17 cellular contexts compared by ENCODE assay signal in the genomic region with DNA sequence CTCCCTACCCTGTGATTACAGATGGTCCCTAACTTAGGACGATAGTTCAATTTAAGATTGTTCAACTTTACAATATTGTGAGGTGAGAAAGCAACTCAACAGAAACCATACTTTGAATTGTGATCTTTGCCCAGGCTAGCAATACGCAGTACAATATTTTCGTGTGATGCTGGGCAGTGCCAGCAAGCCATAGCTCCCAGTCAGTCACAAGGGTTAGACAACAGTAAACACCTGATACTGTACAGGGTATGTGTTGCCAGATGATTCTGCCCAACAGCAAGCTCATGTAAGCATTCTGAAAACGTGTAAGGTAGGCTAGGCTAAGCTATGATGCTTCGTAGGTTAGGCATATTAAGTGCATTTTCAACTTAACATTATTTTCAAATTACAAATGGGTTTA. TPM values are rescaled to one million over a fixed set of nuclear protein-coding genes. Genes with fewer than 3 reads are reported as not detected.
A peak's percentile ranks its signal among the peaks of the same experiment; 100 is the strongest.
DNase-seq lines count a peak whose midpoint lies in the region; ATAC-seq, FAIRE-seq and TF ChIP-seq lines count a peak whose summit lies in the region.
"Had no signal": no experiment of that assay in that cellular context is flagged by ENCODE, and none has a peak within 500 bp of the region (broad histone marks: within the 10 kb centered on the region; RNA-seq: fewer than 3 reads in every experiment).

No MANE protein-coding gene starts in this region.

- no peak overlapping the region for H3K9ac ChIP-seq in HepG2 (ENCODE audit: insufficient read depth, low read depth, low read length)

- no peak overlapping the region for H2AFZ ChIP-seq in HepG2 (ENCODE audit: low read length)

- TF ChIP-seq RAD21 in HepG2 (CRISPR knock-in tag; IDR thresholded peaks at IDR 0.05) = no peak

- H3K27ac ChIP-seq in Panc1 (ENCODE audit: low read length) (no peak overlapping the region), epithelial cell of prostate (peak overlapping the region; percentile 21), HepG2 (ENCODE audit: extremely low read length, insufficient read depth, low read length) (no peak overlapping the region), small intestine (ENCODE audit: low read depth in 1 of 2, low read length in 1 of 2) (no peak overlapping the region), thyroid gland (no peak overlapping the region)

- H4K20me1 ChIP-seq in HepG2 (ENCODE audit: insufficient read depth, low read length) = peaks cover 91% of the 10 kb centered on the region

- BruUV-seq in Panc1 (replicated peaks; lab: Mats Ljungman, UMichigan) (TSS peak; percentile 10), HepG2 (replicated peaks; lab: Mats Ljungman, UMichigan) (no TSS peak)

- TF ChIP-seq CTCF in Panc1 (IDR thresholded peaks at IDR 0.05) (no peak), HepG2 (CRISPR knock-in tag; IDR thresholded peaks at IDR 0.05) (no peak), thyroid gland (IDR thresholded peaks at IDR 0.05) (no peak)

- H3K4me1 ChIP-seq in Panc1 (ENCODE audit: control insufficient read depth, insufficient read depth, low read length) (peaks cover 21% of the 10 kb centered on the region), HepG2 (ENCODE audit: insufficient read depth, low read length) (peaks cover 62% of the 10 kb centered on the region), small intestine (ENCODE audit: control insufficient read depth in 2 of 2, insufficient read depth in 1 of 2, low read depth in 1 of 2, low read length in 1 of 2) (peaks cover 5 to 8% of the 10 kb centered on the region in 2 donors), thyroid gland (peaks cover 23 to 67% of the 10 kb centered on the region in 2 donors)

- H3K36me3 ChIP-seq in Panc1 (ENCODE audit: control insufficient read depth, insufficient read depth, low read length) (no peaks in the 10 kb centered on the region), HepG2 (replicated peaks in 1 of 2; ENCODE audit: control insufficient read depth in 1 of 2, insufficient read depth in 2 of 2, low read length in 2 of 2) (peaks cover 0 to 10% of the 10 kb centered on the region in 2 experiments; a peak in 1 of 5 replicates), small intestine (ENCODE audit: control insufficient read depth in 2 of 2, insufficient read depth in 2 of 2, low read length in 2 of 2) (peaks cover 0 to 3% of the 10 kb centered on the region in 2 donors), thyroid gland (no peaks in the 10 kb centered on the region)

- 95% methylated on average over 5 of the region's 5 CpGs for WGBS in HepG2 (ENCODE audit: low lambda C conversion rate)
- 21 to 63% (median 44%) methylated on average over 5 of the region's 5 CpGs for WGBS in small intestine, 3 donors
- 86 to 88% methylated on average over 5 of the region's 5 CpGs for WGBS in thyroid gland, 2 donors

- H3K9me3 ChIP-seq in Panc1 (ENCODE audit: control insufficient read depth, insufficient read depth, low read depth, low read length) (no peaks in the 10 kb centered on the region), HepG2 (ENCODE audit: low read length) (no peaks in the 10 kb centered on the region), small intestine (ENCODE audit: control insufficient read depth, low read depth) (no peaks in the 10 kb centered on the region), thyroid gland (no peaks in the 10 kb centered on the region)

- peaks cover 95% of the 10 kb centered on the region for H3K79me2 ChIP-seq in HepG2 (ENCODE audit: insufficient read depth, low read length)

- DNase-seq in Panc1 (ENCODE audit: low read depth, low spot score) (no peak), epithelial cell of prostate (ENCODE audit: low read depth, low spot score) (no peak), HepG2 (ENCODE audit: low spot score) (no peak), small intestine (peak; percentile 73), thyroid gland (no peak), HuH-7 (ENCODE audit: low spot score) (no peak)
- DNase-seq: COR-L47, KG1, NCI-H1436, NCI-H2029, NCI-H2171, NCI-H446 treated with DMSO at 0.1 percent for 48 hours, NCI-H748 treated with DMSO at 0.1 percent for 48 hours, PC-3 had no signal

- intact Hi-C loops in Panc1 (cut with micrococcal nuclease; ENCODE audit: unreplicated experiment) (no loop called here), HepG2 (cut with micrococcal nuclease; ENCODE audit: unreplicated experiment) (no loop called here), thyroid gland (cut with DNase I) (no loop called here)

- H3K4me2 ChIP-seq in HepG2 (ENCODE audit: low read depth, low read length) = no peak overlapping the region

- in situ Hi-C loops in Panc1 (cut with HindIII; ENCODE audit: low pct_unique_long_range_greater_than_20kb, low sequenced_read_pairs) (no loop called here), HepG2 (cut with HindIII; ENCODE audit: extremely low pct_ligation_motif_present, low pct_unique_long_range_greater_than_20kb) (no loop called here)

- ATAC-seq in Panc1 (no peak), HepG2 (no peak), HG03565 (IDR thresholded peaks at IDR 0.05; ENCODE audit: unreplicated experiment) (no peak)
- ATAC-seq: HCT116, PC-3 had no signal

- H3K27me3 ChIP-seq in Panc1 (ENCODE audit: control insufficient read depth, insufficient read depth, low read length) (no peaks in the 10 kb centered on the region), HepG2 (ENCODE audit: control insufficient read depth in 1 of 2, insufficient read depth in 2 of 2, low read length in 2 of 2) (no peaks in the 10 kb centered on the region), small intestine (ENCODE audit: control insufficient read depth in 2 of 2, insufficient read depth in 2 of 2, low read length in 2 of 2) (no peaks in the 10 kb centered on the region), thyroid gland (no peaks in the 10 kb centered on the region)

- peak; percentile 48 for FAIRE-seq in HepG2 (lab: Jason Lieb, UNC)
- FAIRE-seq in small intestine (lab: Jason Lieb, UNC) = no peak
- FAIRE-seq: GM18507 had no signal

- TF ChIP-seq EP300 in HepG2 (IDR thresholded peaks at IDR 0.05; ENCODE audit: low read depth in 2 of 2, low read length in 2 of 2) = no peak
- TF ChIP-seq EP300 in HepG2 (CRISPR knock-in tag; IDR thresholded peaks at IDR 0.05; ENCODE audit: borderline replicate concordance) = no peak

- CTCF ChIA-PET in Panc1 (lab: Charles Lee) = no interaction called here
- CTCF ChIA-PET in HepG2 (lab: Yijun Ruan, JAX; ENCODE audit: low intra/inter-chr PET ratio, low total read pairs) = no interaction called here

- POLR2A ChIA-PET in Panc1 (lab: Charles Lee) (interaction anchor here (0.5 to 0.6 kb wide), 2 partner anchors 14 to 44 kb away, joined by 4 to 12 read pairs; no protein-coding TSS in a partner anchor), HepG2 (lab: Yijun Ruan, JAX) (interaction anchor here (1.1 kb wide), 1 partner anchor 12 kb away, joined by 8 read pairs; the partner anchor contains the start of gene GPBP1L1)

- no peak for TF ChIP-seq POLR2A in HepG2 (IDR thresholded peaks at IDR 0.05; ENCODE audit: insufficient read depth in 1 of 2, low read depth in 2 of 2, low read length in 2 of 2)
- no peak for TF ChIP-seq POLR2A in thyroid gland (IDR thresholded peaks at IDR 0.05)

- H3K4me3 ChIP-seq in Panc1 (ENCODE audit: low read depth in 2 of 2, low read length in 2 of 2) = no peak overlapping the region
- H3K4me3 ChIP-seq in HepG2 (replicated peaks in 1 of 3; ENCODE audit: insufficient read depth in 1 of 3, low read depth in 2 of 3, low read length in 3 of 3) = no peak overlapping the region
- no peak overlapping the region for H3K4me3 ChIP-seq in small intestine (ENCODE audit: low read depth in 1 of 2, low read length in 2 of 2)
- no peak overlapping the region for H3K4me3 ChIP-seq in thyroid gland (replicated peaks in 1 of 3)

RNA-seq across cellular contexts. Expression of gene GPBP1L1, which starts 11.9 kb away (rescaled TPM):
- total RNA-seq in Panc1 (2021; ENCODE audit: unreplicated experiment) (130 TPM), HepG2 (2016; rRNA removed; fragmentation: Illumina TruSeq; extraction: Trizol) (86.1 and 102 TPM in 2 replicates), thyroid gland (100 to 1,000 TPM; 146 to 220 (median 176) TPM)
- 61.0 TPM for polyA plus RNA-seq in Panc1 (2012; ENCODE audit: insufficient read length)
- 25.6 and 26.4 TPM in 2 replicates for total RNA-seq in HepG2 (2016; cell fraction: cytosol; rRNA removed; fragmentation: Illumina TruSeq; extraction: Trizol; ENCODE audit: low read depth)
- 92.3 and 92.5 TPM in 2 replicates for total RNA-seq in HepG2 (2016; cell fraction: insoluble cytoplasmic fraction; rRNA removed; fragmentation: Illumina TruSeq; extraction: Trizol)
- total RNA-seq in HepG2 (2016; cell fraction: membrane; rRNA removed; fragmentation: Illumina TruSeq; extraction: Trizol) = 57.5 TPM in 2 replicates
- total RNA-seq in HepG2 (2016; cell fraction: nucleus; rRNA removed; fragmentation: Illumina TruSeq; extraction: Trizol) = 88.6 and 95.6 TPM in 2 replicates
- polyA plus RNA-seq in HepG2 (2011; rRNA removed) (45.9 and 46.4 TPM in 2 replicates), small intestine (100 to 1,000 TPM in 1 of 3 donors, 10 to 100 TPM in 2; 74.2 to 112 (median 91.1) TPM)
- 31.6 and 50.0 TPM in 2 replicates for polyA plus RNA-seq in HepG2 (2011; cell fraction: cytosol; rRNA removed)
- 47.9 and 59.6 TPM in 2 replicates for polyA plus RNA-seq in HepG2 (2011; cell fraction: nucleus; rRNA removed)
- polyA plus RNA-seq in HepG2 (2012) = 66.6 and 70.2 TPM in 2 replicates
- 4.1 and 5.8 TPM in 2 replicates for polyA plus RNA-seq in HepG2 (2016; cell fraction: cytosol; fragmentation: Illumina TruSeq; extraction: Trizol; ENCODE audit: low read depth)
- polyA plus RNA-seq in HepG2 (2016; cell fraction: insoluble cytoplasmic fraction; fragmentation: Illumina TruSeq; extraction: Trizol; ENCODE audit: low read depth) = 64.8 and 77.7 TPM in 2 replicates
- 19.7 and 22.4 TPM in 2 replicates for polyA plus RNA-seq in HepG2 (2016; cell fraction: membrane; fragmentation: Illumina TruSeq; extraction: Trizol; ENCODE audit: low read depth)
- 101 and 103 TPM in 2 replicates for polyA plus RNA-seq in HepG2 (2016; cell fraction: nucleus; fragmentation: Illumina TruSeq; extraction: Trizol; ENCODE audit: insufficient read depth, low read depth)
- 88.8 and 106 TPM in 2 replicates for polyA minus RNA-seq in HepG2 (2011; rRNA and poly(A)+ RNA removed; ENCODE audit: low replicate concordance)
- polyA minus RNA-seq in HepG2 (2011; cell fraction: cytosol; rRNA and poly(A)+ RNA removed) = 54.0 and 54.9 TPM in 2 replicates
- polyA minus RNA-seq in HepG2 (2011; cell fraction: nucleus; rRNA and poly(A)+ RNA removed) = 163 and 195 TPM in 2 replicates

RNA-seq across cellular contexts. Expression of gene TMEM69, which starts 13.5 kb away (rescaled TPM):
- total RNA-seq in Panc1 (2021; ENCODE audit: unreplicated experiment) (19.1 TPM), HepG2 (2016; rRNA removed; fragmentation: Illumina TruSeq; extraction: Trizol) (21.9 and 25.4 TPM in 2 replicates), thyroid gland (10 to 100 TPM; 15.7 to 30.9 (median 25.7) TPM)
- polyA plus RNA-seq in Panc1 (2012; ENCODE audit: insufficient read length) = 13.6 TPM
- 11.4 TPM in 2 replicates for total RNA-seq in HepG2 (2016; cell fraction: cytosol; rRNA removed; fragmentation: Illumina TruSeq; extraction: Trizol; ENCODE audit: low read depth)
- 22.3 and 23.4 TPM in 2 replicates for total RNA-seq in HepG2 (2016; cell fraction: insoluble cytoplasmic fraction; rRNA removed; fragmentation: Illumina TruSeq; extraction: Trizol)
- total RNA-seq in HepG2 (2016; cell fraction: membrane; rRNA removed; fragmentation: Illumina TruSeq; extraction: Trizol) = 25.3 and 27.2 TPM in 2 replicates
- total RNA-seq in HepG2 (2016; cell fraction: nucleus; rRNA removed; fragmentation: Illumina TruSeq; extraction: Trizol) = 15.9 TPM in 2 replicates
- polyA plus RNA-seq in HepG2 (2011; rRNA removed) (112 and 135 TPM in 2 replicates), small intestine (10 to 100 TPM; 13.2 to 25.1 (median 13.8) TPM)
- 79.4 and 112 TPM in 2 replicates for polyA plus RNA-seq in HepG2 (2011; cell fraction: cytosol; rRNA removed)
- polyA plus RNA-seq in HepG2 (2011; cell fraction: nucleus; rRNA removed) = 24.0 and 32.3 TPM in 2 replicates
- 42.1 and 42.2 TPM in 2 replicates for polyA plus RNA-seq in HepG2 (2012)
- 14.7 and 16.7 TPM in 2 replicates for polyA plus RNA-seq in HepG2 (2016; cell fraction: cytosol; fragmentation: Illumina TruSeq; extraction: Trizol; ENCODE audit: low read depth)
- polyA plus RNA-seq in HepG2 (2016; cell fraction: insoluble cytoplasmic fraction; fragmentation: Illumina TruSeq; extraction: Trizol; ENCODE audit: low read depth) = 38.2 and 42.6 TPM in 2 replicates
- 28.0 and 33.0 TPM in 2 replicates for polyA plus RNA-seq in HepG2 (2016; cell fraction: membrane; fragmentation: Illumina TruSeq; extraction: Trizol; ENCODE audit: low read depth)
- polyA plus RNA-seq in HepG2 (2016; cell fraction: nucleus; fragmentation: Illumina TruSeq; extraction: Trizol; ENCODE audit: insufficient read depth, low read depth) = 36.0 and 42.8 TPM in 2 replicates
- 78.0 and 80.4 TPM in 2 replicates for polyA minus RNA-seq in HepG2 (2011; rRNA and poly(A)+ RNA removed; ENCODE audit: low replicate concordance)
- polyA minus RNA-seq in HepG2 (2011; cell fraction: cytosol; rRNA and poly(A)+ RNA removed) = 35.4 and 38.1 TPM in 2 replicates
- polyA minus RNA-seq in HepG2 (2011; cell fraction: nucleus; rRNA and poly(A)+ RNA removed) = 26.5 and 35.8 TPM in 2 replicates

RNA-seq across cellular contexts. Expression of gene CCDC17, which starts 50.6 kb away (rescaled TPM):
- total RNA-seq in Panc1 (2021; ENCODE audit: unreplicated experiment) (2.2 TPM), HepG2 (2016; rRNA removed; fragmentation: Illumina TruSeq; extraction: Trizol) (0.24 and 1.5 TPM in 2 replicates), thyroid gland (1 to 10 TPM; 3.5 to 5.3 (median 3.8) TPM)
- polyA plus RNA-seq in Panc1 (2012; ENCODE audit: insufficient read length) = 1.1 TPM
- 0.26 and 0.30 TPM in 2 replicates for total RNA-seq in HepG2 (2016; cell fraction: cytosol; rRNA removed; fragmentation: Illumina TruSeq; extraction: Trizol; ENCODE audit: low read depth)
- total RNA-seq in HepG2 (2016; cell fraction: insoluble cytoplasmic fraction; rRNA removed; fragmentation: Illumina TruSeq; extraction: Trizol) = 0.18 and 1.4 TPM in 2 replicates
- 0.37 and 0.41 TPM in 2 replicates for total RNA-seq in HepG2 (2016; cell fraction: membrane; rRNA removed; fragmentation: Illumina TruSeq; extraction: Trizol)
- 1.7 and 2.5 TPM in 2 replicates for total RNA-seq in HepG2 (2016; cell fraction: nucleus; rRNA removed; fragmentation: Illumina TruSeq; extraction: Trizol)
- polyA plus RNA-seq in HepG2 (2011; rRNA removed) (3.2 and 3.3 TPM in 2 replicates), small intestine (1 to 10 TPM; 1.5 to 8.3 (median 5.1) TPM)
- polyA plus RNA-seq in HepG2 (2011; cell fraction: cytosol; rRNA removed) = 0.64 and 0.82 TPM in 2 replicates
- polyA plus RNA-seq in HepG2 (2011; cell fraction: nucleus; rRNA removed) = 23.6 and 26.7 TPM in 2 replicates
- polyA plus RNA-seq in HepG2 (2012) = 2.9 and 3.4 TPM in 2 replicates
- 0.18 and 0.35 TPM in 2 replicates for polyA plus RNA-seq in HepG2 (2016; cell fraction: cytosol; fragmentation: Illumina TruSeq; extraction: Trizol; ENCODE audit: low read depth)
- 0.20 TPM in 1 of 2 replicates, not detected in the other for polyA plus RNA-seq in HepG2 (2016; cell fraction: insoluble cytoplasmic fraction; fragmentation: Illumina TruSeq; extraction: Trizol; ENCODE audit: low read depth)
- polyA plus RNA-seq in HepG2 (2016; cell fraction: membrane; fragmentation: Illumina TruSeq; extraction: Trizol; ENCODE audit: low read depth) = 0.13 and 0.33 TPM in 2 replicates
- 4.6 and 5.9 TPM in 2 replicates for polyA plus RNA-seq in HepG2 (2016; cell fraction: nucleus; fragmentation: Illumina TruSeq; extraction: Trizol; ENCODE audit: insufficient read depth, low read depth)
- 4.0 and 9.6 TPM in 2 replicates for polyA minus RNA-seq in HepG2 (2011; rRNA and poly(A)+ RNA removed; ENCODE audit: low replicate concordance)
- 0.62 TPM in 1 of 2 replicates, not detected in the other for polyA minus RNA-seq in HepG2 (2011; cell fraction: cytosol; rRNA and poly(A)+ RNA removed)
- 10.6 and 12.4 TPM in 2 replicates for polyA minus RNA-seq in HepG2 (2011; cell fraction: nucleus; rRNA and poly(A)+ RNA removed)
